28 cellular contexts compared by ENCODE assay signal in genomic region chrX:108900333-108900732, GRCh38.
"Had no signal": no experiment of that assay in that cellular context is flagged by ENCODE, and none has a peak within 500 bp of the region (broad histone marks: within the 10 kb centered on the region; RNA-seq: fewer than 3 reads in every experiment).

No MANE protein-coding gene starts in this region.

- H3K36me3 ChIP-seq: colonic mucosa, esophagus muscularis mucosa, esophagus squamous epithelium, gastrocnemius medialis, gastroesophageal sphincter, heart left ventricle, heart right ventricle had no signal

- FAIRE-seq: endometrium, endothelial cell of umbilical vein, frontal cortex had no signal

- H3K9me3 ChIP-seq: colonic mucosa, esophagus muscularis mucosa, gastrocnemius medialis, gastroesophageal sphincter had no signal

- H3K4me1 Mint-ChIP-seq: endodermal cell had no signal

- H3K27ac Mint-ChIP-seq: dendritic cell treated with granulocyte-macrophage colony-stimulating factor and Interleukin-4, amounts not matched to agents 40 ng/mL and 50 ng/mL, for 4 days; effector memory CD8-positive, alpha-beta T cell; endodermal cell had no signal

- DNase-seq: colonic mucosa; cortex of kidney; dermis blood vessel endothelial cell; dorsolateral prefrontal cortex; effector CD4-positive, alpha-beta T cell; effector CD8-positive, alpha-beta T cell; effector memory CD4-positive, alpha-beta T cell; effector memory CD8-positive, alpha-beta T cell; endodermal cell; erythroblast; esophagus squamous epithelium; foreskin fibroblast; foreskin keratinocyte; foreskin melanocyte; gastrocnemius medialis; glutamatergic neuron; head of caudate nucleus; heart left ventricle; heart right ventricle had no signal

- H3K4me3 ChIP-seq: colonic mucosa, coronary artery, dorsolateral prefrontal cortex, esophagus muscularis mucosa, esophagus squamous epithelium, gastrocnemius medialis, gastroesophageal sphincter, heart left ventricle, heart right ventricle had no signal

- H3K27ac ChIP-seq: colonic mucosa, coronary artery, dorsolateral prefrontal cortex, epithelial cell of prostate, esophagus muscularis mucosa, esophagus squamous epithelium, foreskin keratinocyte, gastrocnemius medialis, gastroesophageal sphincter, heart left ventricle, heart right ventricle had no signal

- H3K4me3 Mint-ChIP-seq: dendritic cell treated with granulocyte-macrophage colony-stimulating factor and Interleukin-4, amounts not matched to agents 40 ng/mL and 50 ng/mL, for 4 days; effector memory CD8-positive, alpha-beta T cell; endodermal cell had no signal

- H3K27me3 Mint-ChIP-seq: dendritic cell treated with granulocyte-macrophage colony-stimulating factor and Interleukin-4, amounts not matched to agents 40 ng/mL and 50 ng/mL, for 4 days; effector memory CD8-positive, alpha-beta T cell had no signal

- H3K4me1 ChIP-seq: colonic mucosa, esophagus muscularis mucosa, esophagus squamous epithelium, foreskin keratinocyte, gastrocnemius medialis, gastroesophageal sphincter, heart left ventricle, heart right ventricle had no signal

- H3K27me3 ChIP-seq: colonic mucosa, esophagus squamous epithelium, foreskin keratinocyte, gastrocnemius medialis, gastroesophageal sphincter, heart left ventricle had no signal

- ATAC-seq: effector memory CD8-positive, alpha-beta T cell; esophagus mucosa; foreskin keratinocyte; gastrocnemius medialis; gastroesophageal sphincter; heart left ventricle; heart right ventricle had no signal
